Comparison of ENCODE assay signal across 18 cellular contexts in the genomic region with DNA sequence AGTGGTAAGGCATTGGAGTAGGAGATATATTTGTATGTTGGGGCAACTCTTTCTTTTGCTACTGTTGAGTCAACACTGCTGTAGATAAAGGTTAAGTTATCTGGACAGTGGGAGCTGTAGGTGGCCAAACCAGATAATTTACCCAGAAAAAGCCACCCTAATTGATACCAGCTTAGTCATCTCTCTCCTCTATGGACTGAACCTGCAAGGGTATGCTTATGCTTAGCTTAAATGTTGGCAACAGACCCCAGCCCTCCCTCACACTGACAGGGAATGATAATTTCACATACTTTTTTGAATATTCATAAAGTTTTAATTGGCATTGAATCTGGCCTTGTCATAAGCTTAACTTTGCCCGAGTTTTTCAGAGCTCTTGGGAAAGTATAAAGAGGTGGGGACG.
DNase-seq lines count a peak whose midpoint lies in the region; ATAC-seq, FAIRE-seq and TF ChIP-seq lines count a peak whose summit lies in the region.
"Had no signal": no experiment of that assay in that cellular context is flagged by ENCODE, and none has a peak within 500 bp of the region (broad histone marks: within the 10 kb centered on the region; RNA-seq: fewer than 3 reads in every experiment).

No MANE protein-coding gene starts in this region.

- ATAC-seq in activated naive CD4-positive, alpha-beta T cell treated with anti-CD3 and anti-CD28 coated beads, Interleukin-2, amount 50 U/mL, for 72 hours: no peak
- ATAC-seq: T-helper 17 cell had no signal

- no peak for FAIRE-seq in GM12892 (lab: Jason Lieb, UNC)
- FAIRE-seq: G401.6, H54 had no signal

- H3K36me3 Mint-ChIP-seq in activated naive CD4-positive, alpha-beta T cell treated with anti-CD3 and anti-CD28 coated beads, Interleukin-2, amount 50 U/mL, for 72 hours: no peaks in the 10 kb centered on the region

- no peak overlapping the region for H3K27ac Mint-ChIP-seq in activated naive CD4-positive, alpha-beta T cell treated with anti-CD3 and anti-CD28 coated beads, Interleukin-2, amount 50 U/mL, for 72 hours
- H3K27ac Mint-ChIP-seq: B cell; CD4-positive, alpha-beta T cell; T-helper 17 cell had no signal

- no peaks in the 10 kb centered on the region for H3K9me3 Mint-ChIP-seq in activated naive CD4-positive, alpha-beta T cell treated with anti-CD3 and anti-CD28 coated beads, Interleukin-2, amount 50 U/mL, for 72 hours
- H3K9me3 Mint-ChIP-seq: CD4-positive, alpha-beta T cell had no signal

- H3K4me3 ChIP-seq in GM12865 (ENCODE audit: low read depth, low read length): no peak overlapping the region
- H3K4me3 ChIP-seq in fibroblast of the aortic adventitia (ENCODE audit: low read depth, low read length): no peak overlapping the region
- H3K4me3 ChIP-seq: PC-9, SJCRH30 had no signal

- no peak for TF ChIP-seq POLR2A in GM12892 (IDR thresholded peaks at IDR 0.05; ENCODE audit: low read depth, low read length)

- TF ChIP-seq CTCF in GM12865 (IDR thresholded peaks at IDR 0.05; ENCODE audit: insufficient read depth, low read depth, low read length, missing control alignments): no peak
- TF ChIP-seq CTCF in fibroblast of the aortic adventitia (IDR thresholded peaks at IDR 0.05; ENCODE audit: insufficient read depth, low read length): no peak

- DNase-seq in GM12865 (ENCODE audit: low read depth) (peak; percentile 29), NCI-H146 (lab: John Stamatoyannopoulos, UW) (peak; percentile 66), NCI-H774 (lab: John Stamatoyannopoulos, UW) (peak; percentile 74), fibroblast of the aortic adventitia (ENCODE audit: low read depth) (peak; percentile 38), GM12892 (ENCODE audit: insufficient read length) (no peak)
- no peak for DNase-seq in stimulated activated naive CD4-positive, alpha-beta T cell treated with Interleukin-2 at 50 U/mL for 16 hours (lab: John Stamatoyannopoulos, UW)
- DNase-seq in activated naive CD4-positive, alpha-beta T cell treated with anti-CD3 and anti-CD28 coated beads, Interleukin-2, amount 50 U/mL, for 72 hours (ENCODE audit: low spot score in 2 of 2): no peak
- DNase-seq: CD4-positive, alpha-beta T cell; DMS79 treated with DMSO at 0.1 percent for 48 hours; NCI-H1092; NCI-H1694; NCI-H524 treated with DMSO at 0.1 percent for 48 hours; PC-9; SJCRH30; T-helper 17 cell had no signal

Comparison
In these comparisons a context has a peak if more than half of its experiments do, and no peak if none do; other contexts are left out.
1. DNase-seq: peak in GM12865 (single experiment), NCI-H146 (single experiment), NCI-H774 (single experiment) and fibroblast of the aortic adventitia (single experiment); none in stimulated activated naive CD4-positive, alpha-beta T cell treated with Interleukin-2 at 50 U/mL for 16 hours (single experiment), activated naive CD4-positive, alpha-beta T cell treated with anti-CD3 and anti-CD28 coated beads, Interleukin-2, amount 50 U/mL, for 72 hours (0 of 2) and GM12892 (single experiment).